Comparison of ENCODE assay signal across 1 cellular context in genomic region chr2:227617316-227618250, GRCh38.
A peak's percentile ranks its signal among the peaks of the same experiment; 100 is the strongest.
TF ChIP-seq lines count a peak whose summit lies in the region.

A gene with protein sequence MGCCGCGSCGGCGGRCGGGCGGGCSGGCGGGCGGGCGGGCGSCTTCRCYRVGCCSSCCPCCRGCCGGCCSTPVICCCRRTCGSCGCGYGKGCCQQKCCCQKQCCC (plus strand): TSS chr2:227617498. CDS start chr2:227617498, 0 bp downstream.

TF ChIP-seq in K562, 482 proteins besides CTCF, POLR2A, EP300 and RAD21 (continued from another document):
- TF ChIP-seq, protein P1, sequence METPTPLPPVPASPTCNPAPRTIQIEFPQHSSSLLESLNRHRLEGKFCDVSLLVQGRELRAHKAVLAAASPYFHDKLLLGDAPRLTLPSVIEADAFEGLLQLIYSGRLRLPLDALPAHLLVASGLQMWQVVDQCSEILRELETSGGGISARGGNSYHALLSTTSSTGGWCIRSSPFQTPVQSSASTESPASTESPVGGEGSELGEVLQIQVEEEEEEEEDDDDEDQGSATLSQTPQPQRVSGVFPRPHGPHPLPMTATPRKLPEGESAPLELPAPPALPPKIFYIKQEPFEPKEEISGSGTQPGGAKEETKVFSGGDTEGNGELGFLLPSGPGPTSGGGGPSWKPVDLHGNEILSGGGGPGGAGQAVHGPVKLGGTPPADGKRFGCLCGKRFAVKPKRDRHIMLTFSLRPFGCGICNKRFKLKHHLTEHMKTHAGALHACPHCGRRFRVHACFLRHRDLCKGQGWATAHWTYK (CRISPR knock-in tag; IDR thresholded peaks at IDR 0.05): peak; percentile 99
- TF ChIP-seq, protein P2, sequence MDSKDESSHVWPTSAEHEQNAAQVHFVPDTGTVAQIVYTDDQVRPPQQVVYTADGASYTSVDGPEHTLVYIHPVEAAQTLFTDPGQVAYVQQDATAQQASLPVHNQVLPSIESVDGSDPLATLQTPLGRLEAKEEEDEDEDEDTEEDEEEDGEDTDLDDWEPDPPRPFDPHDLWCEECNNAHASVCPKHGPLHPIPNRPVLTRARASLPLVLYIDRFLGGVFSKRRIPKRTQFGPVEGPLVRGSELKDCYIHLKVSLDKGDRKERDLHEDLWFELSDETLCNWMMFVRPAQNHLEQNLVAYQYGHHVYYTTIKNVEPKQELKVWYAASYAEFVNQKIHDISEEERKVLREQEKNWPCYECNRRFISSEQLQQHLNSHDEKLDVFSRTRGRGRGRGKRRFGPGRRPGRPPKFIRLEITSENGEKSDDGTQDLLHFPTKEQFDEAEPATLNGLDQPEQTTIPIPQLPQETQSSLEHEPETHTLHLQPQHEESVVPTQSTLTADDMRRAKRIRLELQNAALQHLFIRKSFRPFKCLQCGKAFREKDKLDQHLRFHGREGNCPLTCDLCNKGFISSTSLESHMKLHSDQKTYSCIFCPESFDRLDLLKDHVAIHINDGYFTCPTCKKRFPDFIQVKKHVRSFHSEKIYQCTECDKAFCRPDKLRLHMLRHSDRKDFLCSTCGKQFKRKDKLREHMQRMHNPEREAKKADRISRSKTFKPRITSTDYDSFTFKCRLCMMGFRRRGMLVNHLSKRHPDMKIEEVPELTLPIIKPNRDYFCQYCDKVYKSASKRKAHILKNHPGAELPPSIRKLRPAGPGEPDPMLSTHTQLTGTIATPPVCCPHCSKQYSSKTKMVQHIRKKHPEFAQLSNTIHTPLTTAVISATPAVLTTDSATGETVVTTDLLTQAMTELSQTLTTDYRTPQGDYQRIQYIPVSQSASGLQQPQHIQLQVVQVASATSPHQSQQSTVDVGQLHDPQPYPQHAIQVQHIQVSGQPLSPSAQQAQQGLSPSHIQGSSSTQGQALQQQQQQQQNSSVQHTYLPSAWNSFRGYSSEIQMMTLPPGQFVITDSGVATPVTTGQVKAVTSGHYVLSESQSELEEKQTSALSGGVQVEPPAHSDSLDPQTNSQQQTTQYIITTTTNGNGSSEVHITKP (IDR thresholded peaks at IDR 0.05; ENCODE audit: partially characterized antibody): no peak
TF ChIP-seq in K562: peak in this region for 2.
